In the genomic region with DNA sequence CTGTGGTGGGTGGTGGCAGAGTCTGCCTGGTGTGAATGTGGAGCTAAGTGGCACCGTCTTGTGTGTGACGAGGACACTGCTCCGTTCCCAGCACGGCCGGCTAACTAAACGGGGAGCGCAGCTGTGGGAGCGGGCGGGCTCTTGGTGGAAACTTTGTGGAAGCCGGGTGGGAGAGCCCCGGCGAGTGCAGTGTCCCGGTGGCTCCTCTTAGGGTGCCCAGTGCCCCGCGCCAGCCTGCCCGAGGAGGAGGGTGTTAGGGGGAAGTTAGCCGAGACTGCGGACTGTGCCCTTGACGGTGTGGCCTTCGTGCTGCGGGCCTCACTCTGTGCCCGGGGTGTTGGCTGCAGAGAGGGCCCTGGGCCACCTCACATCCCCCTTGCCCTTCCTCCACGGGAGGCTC, we compare ENCODE assay signal across 27 cellular contexts. TPM values are rescaled to one million over a fixed set of nuclear protein-coding genes. Genes with fewer than 3 reads are reported as not detected.
A peak's percentile ranks its signal among the peaks of the same experiment; 100 is the strongest.
DNase-seq lines count a peak whose midpoint lies in the region; ATAC-seq, FAIRE-seq and TF ChIP-seq lines count a peak whose summit lies in the region.
"Had no signal": no experiment of that assay in that cellular context is flagged by ENCODE, and none has a peak within 500 bp of the region (broad histone marks: within the 10 kb centered on the region; RNA-seq: fewer than 3 reads in every experiment).

No MANE protein-coding gene starts in this region.

- peaks cover 34 to 85% of the 10 kb centered on the region in 2 experiments for H3K36me3 ChIP-seq in HepG2 (replicated peaks in 1 of 2; ENCODE audit: control insufficient read depth in 1 of 2, insufficient read depth in 2 of 2, low read length in 2 of 2)
- peaks cover 0 to 73% (median 38%) of the 10 kb centered on the region in 4 donors for H3K36me3 ChIP-seq in right lobe of liver
- H3K36me3 ChIP-seq in trophoblast cell (ENCODE audit: control insufficient read depth in 1 of 2, insufficient read depth in 2 of 2, low read length in 2 of 2): peaks cover 81 to 87% of the 10 kb centered on the region in 2 experiments

- H3K4ac ChIP-seq in trophoblast cell (ENCODE audit: low read depth, low read length): no peak overlapping the region

- TF ChIP-seq RAD21 in HepG2 (CRISPR knock-in tag; IDR thresholded peaks at IDR 0.05): no peak

- TF ChIP-seq EP300 in HepG2 (IDR thresholded peaks at IDR 0.05; ENCODE audit: low read depth in 2 of 2, low read length in 2 of 2): no peak
- no peak for TF ChIP-seq EP300 in HepG2 (CRISPR knock-in tag; IDR thresholded peaks at IDR 0.05; ENCODE audit: borderline replicate concordance)

- no peaks in the 10 kb centered on the region for H3K4me1 Mint-ChIP-seq in activated naive CD8-positive, alpha-beta T cell treated with anti-CD3 and anti-CD28 coated beads for 36 hours
- H3K4me1 Mint-ChIP-seq: brain had no signal

- no peaks in the 10 kb centered on the region for H3K79me1 ChIP-seq in trophoblast cell (ENCODE audit: low read length)

- H4K91ac ChIP-seq in trophoblast cell (ENCODE audit: low read depth, low read length): no peak overlapping the region

- H3K9ac ChIP-seq in HepG2 (ENCODE audit: insufficient read depth, low read depth, low read length) (no peak overlapping the region), trophoblast cell (ENCODE audit: low read length) (no peak overlapping the region)

- H4K8ac ChIP-seq in trophoblast cell (ENCODE audit: low read depth, low read length): no peak overlapping the region

- no peak overlapping the region for H4K12ac ChIP-seq in trophoblast cell (ENCODE audit: low read depth, low read length)

- FAIRE-seq in HepG2 (lab: Jason Lieb, UNC): no peak
- FAIRE-seq: GM12878, RCC 7860 had no signal

- ATAC-seq in HepG2 (no peak; the same call in 2 of the 3 replicates), right lobe of liver (no peak), HG03469 (IDR thresholded peaks at IDR 0.05; ENCODE audit: unreplicated experiment) (no peak)
- ATAC-seq: gastrocnemius medialis; GM12878; naive thymus-derived CD4-positive, alpha-beta T cell; psoas muscle; T-cell had no signal

- no peak overlapping the region for H2AK5ac ChIP-seq in trophoblast cell (ENCODE audit: low read length)

- no peak overlapping the region for H2BK5ac ChIP-seq in trophoblast cell (ENCODE audit: low read depth, low read length, poor library complexity)

- no peak overlapping the region for H3K23ac ChIP-seq in trophoblast cell (ENCODE audit: low read length)

- in situ Hi-C loops in HepG2 (cut with HindIII; ENCODE audit: extremely low pct_ligation_motif_present, low pct_unique_long_range_greater_than_20kb): no loop called here

- H3K79me2 ChIP-seq in HepG2 (ENCODE audit: insufficient read depth, low read length) (no peaks in the 10 kb centered on the region), trophoblast cell (ENCODE audit: control insufficient read depth, insufficient read depth, low read length, poor library complexity) (no peaks in the 10 kb centered on the region)

- H3K9me3 ChIP-seq in HepG2 (ENCODE audit: low read length) (no peaks in the 10 kb centered on the region), right lobe of liver (no peaks in the 10 kb centered on the region), trophoblast cell (ENCODE audit: insufficient read depth, low read depth, low read length) (no peaks in the 10 kb centered on the region)
- H3K9me3 ChIP-seq: gastrocnemius medialis, lower lobe of right lung, psoas muscle, SJSA1, upper lobe of left lung had no signal

- H2AFZ ChIP-seq in HepG2 (ENCODE audit: low read length) (no peak overlapping the region), trophoblast cell (ENCODE audit: insufficient read depth, low read length, poor library complexity) (no peak overlapping the region)
- H2AFZ ChIP-seq: hepatocyte had no signal

- POLR2A ChIA-PET in HepG2 (lab: Yijun Ruan, JAX) (no interaction called here), RWPE1 (lab: Yijun Ruan, JAX; ENCODE audit: low non-redundant PET) (no interaction called here)

- TF ChIP-seq CTCF in HepG2 (CRISPR knock-in tag; IDR thresholded peaks at IDR 0.05) (no peak), right lobe of liver (IDR thresholded peaks at IDR 0.05) (no peak), RWPE1 (conservative IDR thresholded peaks at IDR 0.05; ENCODE audit: low read depth) (no peak)

- peak overlapping the region; percentile 6 for H3K18ac ChIP-seq in trophoblast cell (ENCODE audit: low read length)

- H3K27ac ChIP-seq in HepG2 (ENCODE audit: extremely low read length, insufficient read depth, low read length) (no peak overlapping the region), right lobe of liver (no peak overlapping the region), RWPE1 (peak overlapping the region; percentile 59), trophoblast cell (ENCODE audit: low read depth, low read length) (no peak overlapping the region)
- H3K27ac ChIP-seq: gastrocnemius medialis, hepatocyte, lower lobe of right lung, psoas muscle, SJSA1, upper lobe of left lung had no signal

- no peak overlapping the region for H3K14ac ChIP-seq in trophoblast cell (ENCODE audit: low read length)

- WGBS in HepG2 (ENCODE audit: low lambda C conversion rate): 98% methylated on average over 13 of the region's 23 CpGs
- no CpG with 5 or more reads among the region's 23 CpGs for WGBS in right lobe of liver (ENCODE audit: insufficient coverage, low coverage, low lambda C conversion rate, missing lambda C conversion rate)
- no CpG with 5 or more reads among the region's 23 CpGs for WGBS in trophoblast cell (ENCODE audit: extremely low coverage, insufficient coverage, insufficient read length)

- intact Hi-C loops in HepG2 (cut with micrococcal nuclease; ENCODE audit: unreplicated experiment): no loop called here
- intact Hi-C loops in right lobe of liver (cut with DNase I): no loop called here

- H2BK12ac ChIP-seq in trophoblast cell (ENCODE audit: low read length): no peak overlapping the region

- no peak overlapping the region for H2BK120ac ChIP-seq in trophoblast cell (ENCODE audit: insufficient read depth, low read length, poor library complexity)

- no peaks in the 10 kb centered on the region for H3K4me1 ChIP-seq in HepG2 (ENCODE audit: insufficient read depth, low read length)
- no peaks in the 10 kb centered on the region for H3K4me1 ChIP-seq in right lobe of liver
- peaks cover 3 to 5% of the 10 kb centered on the region in 2 experiments for H3K4me1 ChIP-seq in trophoblast cell (ENCODE audit: control insufficient read depth in 1 of 2, insufficient read depth in 2 of 2, low read length in 2 of 2)
- H3K4me1 ChIP-seq: gastrocnemius medialis, lower lobe of right lung, psoas muscle, upper lobe of left lung had no signal

- H3K27ac Mint-ChIP-seq in activated naive CD8-positive, alpha-beta T cell treated with anti-CD3 and anti-CD28 coated beads for 36 hours: peak overlapping the region; percentile 72
- H3K27ac Mint-ChIP-seq: activated CD4-positive, alpha-beta memory T cell treated with anti-CD3 and anti-CD28 coated beads, Interleukin-2, amount 10 ng/mL, durations not matched to agents 7 days and 5 days had no signal

- H3K27me3 ChIP-seq in HepG2 (ENCODE audit: control insufficient read depth in 1 of 2, insufficient read depth in 2 of 2, low read length in 2 of 2) (no peaks in the 10 kb centered on the region), right lobe of liver (no peaks in the 10 kb centered on the region), trophoblast cell (ENCODE audit: insufficient read depth, low read length) (no peaks in the 10 kb centered on the region)
- H3K27me3 ChIP-seq: gastrocnemius medialis, hepatocyte, SJSA1, upper lobe of left lung had no signal

- BruUV-seq in HepG2 (replicated peaks; lab: Mats Ljungman, UMichigan): no TSS peak

- H3K4me3 ChIP-seq in HepG2 (replicated peaks in 1 of 3; ENCODE audit: insufficient read depth in 1 of 3, low read depth in 2 of 3, low read length in 3 of 3) (no peak overlapping the region), right lobe of liver (no peak overlapping the region), trophoblast cell (ENCODE audit: low read depth, low read length) (no peak overlapping the region)
- H3K4me3 ChIP-seq: gastrocnemius medialis, GM12878, hepatocyte, lower lobe of right lung, psoas muscle, SJSA1, upper lobe of left lung had no signal

- peaks cover 14% of the 10 kb centered on the region for H3K36me3 Mint-ChIP-seq in activated naive CD8-positive, alpha-beta T cell treated with anti-CD3 and anti-CD28 coated beads for 36 hours

- H3K4me2 ChIP-seq in HepG2 (ENCODE audit: low read depth, low read length) (no peak overlapping the region), trophoblast cell (ENCODE audit: low read length) (no peak overlapping the region)
- H3K4me2 ChIP-seq: hepatocyte had no signal

- no peaks in the 10 kb centered on the region for H4K20me1 ChIP-seq in HepG2 (ENCODE audit: insufficient read depth, low read length)

- no peaks in the 10 kb centered on the region for H3K27me3 Mint-ChIP-seq in activated naive CD8-positive, alpha-beta T cell treated with anti-CD3 and anti-CD28 coated beads for 36 hours
- H3K27me3 Mint-ChIP-seq: activated CD4-positive, alpha-beta memory T cell treated with anti-CD3 and anti-CD28 coated beads, Interleukin-2, amount 10 ng/mL, durations not matched to agents 7 days and 5 days; naive thymus-derived CD4-positive, alpha-beta T cell; T-cell had no signal

- CTCF ChIA-PET in HepG2 (lab: Yijun Ruan, JAX; ENCODE audit: low intra/inter-chr PET ratio, low total read pairs) (no interaction called here), RWPE1 (lab: Yijun Ruan, JAX) (no interaction called here)

- DNase-seq in HepG2 (ENCODE audit: low spot score) (no peak), right lobe of liver (no peak), RWPE1 (ENCODE audit: low spot score) (no peak), trophoblast cell (no peak), kidney glomerular epithelial cell (lab: John Stamatoyannopoulos, UW) (no peak), SK-N-DZ (ENCODE audit: low spot score) (no peak)
- no peak for DNase-seq in activated naive CD8-positive, alpha-beta T cell treated with anti-CD3 and anti-CD28 coated beads for 36 hours
- DNase-seq: activated CD4-positive, alpha-beta memory T cell treated with anti-CD3 and anti-CD28 coated beads, Interleukin-2, amount 10 ng/mL, durations not matched to agents 7 days and 5 days; activated CD4-positive, CD25-positive, alpha-beta regulatory T cell treated with anti-CD3 and anti-CD28 coated beads, Interleukin-2, amount 50 U/mL, for 72 hours; activated gamma-delta T cell treated with Interleukin-2 at 50 U/mL for 16 hours; DMS153; gastrocnemius medialis; HCEC 1CT; lower lobe of right lung; naive thymus-derived CD4-positive, alpha-beta T cell; NCI-H2107; psoas muscle; stimulated activated CD4-positive, alpha-beta T cell treated with anti-CD3 and anti-CD28 coated beads, Interleukin-4, amount 100 ng/mL, for 24 hours; substantia nigra; T-cell; upper lobe of left lung had no signal

- no peak overlapping the region for H3K4me3 Mint-ChIP-seq in activated naive CD8-positive, alpha-beta T cell treated with anti-CD3 and anti-CD28 coated beads for 36 hours
- H3K4me3 Mint-ChIP-seq: activated CD4-positive, alpha-beta memory T cell treated with anti-CD3 and anti-CD28 coated beads, Interleukin-2, amount 10 ng/mL, durations not matched to agents 7 days and 5 days; brain; naive thymus-derived CD4-positive, alpha-beta T cell; T-cell had no signal

- H3K9me3 Mint-ChIP-seq in activated naive CD8-positive, alpha-beta T cell treated with anti-CD3 and anti-CD28 coated beads for 36 hours: no peaks in the 10 kb centered on the region
- H3K9me3 Mint-ChIP-seq: activated CD4-positive, alpha-beta memory T cell treated with anti-CD3 and anti-CD28 coated beads, Interleukin-2, amount 10 ng/mL, durations not matched to agents 7 days and 5 days; brain; naive thymus-derived CD4-positive, alpha-beta T cell; T-cell had no signal

- TF ChIP-seq POLR2A in HepG2 (IDR thresholded peaks at IDR 0.05; ENCODE audit: insufficient read depth in 1 of 2, low read depth in 2 of 2, low read length in 2 of 2) (0 out of 4 replicates have a peak, but pooled peaks of 1 of the 2 experiments have one; percentile 18), right lobe of liver (IDR thresholded peaks at IDR 0.05) (no peak)

RNA-seq across cellular contexts. Expression of gene PEX10, which starts 9.9 kb away (rescaled TPM):
- total RNA-seq in HepG2 (2016; rRNA removed; fragmentation: Illumina TruSeq; extraction: Trizol): 38.3 and 39.6 TPM in 2 replicates
- 20.2 and 25.8 TPM in 2 replicates for total RNA-seq in HepG2 (2016; cell fraction: cytosol; rRNA removed; fragmentation: Illumina TruSeq; extraction: Trizol; ENCODE audit: low read depth)
- total RNA-seq in HepG2 (2016; cell fraction: insoluble cytoplasmic fraction; rRNA removed; fragmentation: Illumina TruSeq; extraction: Trizol): 37.8 and 38.9 TPM in 2 replicates
- 53.4 and 59.7 TPM in 2 replicates for total RNA-seq in HepG2 (2016; cell fraction: membrane; rRNA removed; fragmentation: Illumina TruSeq; extraction: Trizol)
- total RNA-seq in HepG2 (2016; cell fraction: nucleus; rRNA removed; fragmentation: Illumina TruSeq; extraction: Trizol): 27.1 and 27.5 TPM in 2 replicates
- 16.1 and 21.0 TPM in 2 replicates for polyA plus RNA-seq in HepG2 (2011; rRNA removed)
- 16.3 and 20.9 TPM in 2 replicates for polyA plus RNA-seq in HepG2 (2011; cell fraction: cytosol; rRNA removed)
- polyA plus RNA-seq in HepG2 (2011; cell fraction: nucleus; rRNA removed): 49.0 and 57.5 TPM in 2 replicates
- 13.3 and 14.5 TPM in 2 replicates for polyA plus RNA-seq in HepG2 (2012)
- polyA plus RNA-seq in HepG2 (2016; cell fraction: cytosol; fragmentation: Illumina TruSeq; extraction: Trizol; ENCODE audit: low read depth): 27.1 and 37.0 TPM in 2 replicates
- polyA plus RNA-seq in HepG2 (2016; cell fraction: insoluble cytoplasmic fraction; fragmentation: Illumina TruSeq; extraction: Trizol; ENCODE audit: low read depth): 36.5 and 40.8 TPM in 2 replicates
- 47.4 and 49.9 TPM in 2 replicates for polyA plus RNA-seq in HepG2 (2016; cell fraction: membrane; fragmentation: Illumina TruSeq; extraction: Trizol; ENCODE audit: low read depth)
- 44.7 and 46.3 TPM in 2 replicates for polyA plus RNA-seq in HepG2 (2016; cell fraction: nucleus; fragmentation: Illumina TruSeq; extraction: Trizol; ENCODE audit: insufficient read depth, low read depth)
- polyA minus RNA-seq in HepG2 (2011; rRNA and poly(A)+ RNA removed; ENCODE audit: low replicate concordance): 15.3 and 46.5 TPM in 2 replicates
- polyA minus RNA-seq in HepG2 (2011; cell fraction: cytosol; rRNA and poly(A)+ RNA removed): 9.7 and 12.0 TPM in 2 replicates
- polyA minus RNA-seq in HepG2 (2011; cell fraction: nucleus; rRNA and poly(A)+ RNA removed): 18.4 and 20.1 TPM in 2 replicates
- total RNA-seq in right lobe of liver: 10 to 100 TPM in 3 of 6 experiments, 1 to 10 TPM in 3; 7.4 to 24.3 (median 10.5) TPM
- 10 to 100 TPM; 21.5 to 23.7 TPM for total RNA-seq in activated naive CD8-positive, alpha-beta T cell treated with anti-CD3 and anti-CD28 coated beads for 36 hours
- polyA plus RNA-seq in trophoblast cell (2013): 9.4 and 9.5 TPM in 2 replicates
- 22.5 and 23.5 TPM in 2 replicates for polyA plus RNA-seq in SK-N-DZ (2014; cell fraction: cytosol; rRNA removed)
- 16.4 and 21.5 TPM in 2 replicates for polyA plus RNA-seq in SK-N-DZ (2014; cell fraction: nucleus; rRNA removed)

RNA-seq across cellular contexts. Expression of gene RER1, which starts 10.8 kb away (rescaled TPM):
- total RNA-seq in HepG2 (2016; rRNA removed; fragmentation: Illumina TruSeq; extraction: Trizol) (83.9 and 128 TPM in 2 replicates), right lobe of liver (100 to 1,000 TPM in 4 of 6 experiments, 10 to 100 TPM in 2; 76.5 to 166 (median 122) TPM)
- 51.3 and 72.8 TPM in 2 replicates for total RNA-seq in HepG2 (2016; cell fraction: cytosol; rRNA removed; fragmentation: Illumina TruSeq; extraction: Trizol; ENCODE audit: low read depth)
- 89.5 and 137 TPM in 2 replicates for total RNA-seq in HepG2 (2016; cell fraction: insoluble cytoplasmic fraction; rRNA removed; fragmentation: Illumina TruSeq; extraction: Trizol)
- 77.4 and 86.1 TPM in 2 replicates for total RNA-seq in HepG2 (2016; cell fraction: membrane; rRNA removed; fragmentation: Illumina TruSeq; extraction: Trizol)
- 76.0 and 95.5 TPM in 2 replicates for total RNA-seq in HepG2 (2016; cell fraction: nucleus; rRNA removed; fragmentation: Illumina TruSeq; extraction: Trizol)
- polyA plus RNA-seq in HepG2 (2011; rRNA removed): 135 and 164 TPM in 2 replicates
- 82.7 and 131 TPM in 2 replicates for polyA plus RNA-seq in HepG2 (2011; cell fraction: cytosol; rRNA removed)
- 155 and 197 TPM in 2 replicates for polyA plus RNA-seq in HepG2 (2011; cell fraction: nucleus; rRNA removed)
- 64.5 and 73.8 TPM in 2 replicates for polyA plus RNA-seq in HepG2 (2012)
- polyA plus RNA-seq in HepG2 (2016; cell fraction: cytosol; fragmentation: Illumina TruSeq; extraction: Trizol; ENCODE audit: low read depth): 84.3 and 98.6 TPM in 2 replicates
- polyA plus RNA-seq in HepG2 (2016; cell fraction: insoluble cytoplasmic fraction; fragmentation: Illumina TruSeq; extraction: Trizol; ENCODE audit: low read depth): 87.8 and 97.0 TPM in 2 replicates
- polyA plus RNA-seq in HepG2 (2016; cell fraction: membrane; fragmentation: Illumina TruSeq; extraction: Trizol; ENCODE audit: low read depth): 69.1 and 85.3 TPM in 2 replicates
- 191 and 194 TPM in 2 replicates for polyA plus RNA-seq in HepG2 (2016; cell fraction: nucleus; fragmentation: Illumina TruSeq; extraction: Trizol; ENCODE audit: insufficient read depth, low read depth)
- 95.9 and 234 TPM in 2 replicates for polyA minus RNA-seq in HepG2 (2011; rRNA and poly(A)+ RNA removed; ENCODE audit: low replicate concordance)
- 32.9 and 45.5 TPM in 2 replicates for polyA minus RNA-seq in HepG2 (2011; cell fraction: cytosol; rRNA and poly(A)+ RNA removed)
- polyA minus RNA-seq in HepG2 (2011; cell fraction: nucleus; rRNA and poly(A)+ RNA removed): 23.3 and 29.3 TPM in 2 replicates
- 100 to 1,000 TPM; 161 to 176 TPM for total RNA-seq in activated naive CD8-positive, alpha-beta T cell treated with anti-CD3 and anti-CD28 coated beads for 36 hours
- polyA plus RNA-seq in trophoblast cell (2013): 186 and 190 TPM in 2 replicates
- polyA plus RNA-seq in SK-N-DZ (2014; cell fraction: cytosol; rRNA removed): 43.2 and 57.3 TPM in 2 replicates
- polyA plus RNA-seq in SK-N-DZ (2014; cell fraction: nucleus; rRNA removed): 55.7 and 86.5 TPM in 2 replicates

RNA-seq across cellular contexts. Expression of gene MORN1, which starts 11.1 kb away (rescaled TPM):
- total RNA-seq in HepG2 (2016; rRNA removed; fragmentation: Illumina TruSeq; extraction: Trizol): 3.9 and 6.5 TPM in 2 replicates
- total RNA-seq in HepG2 (2016; cell fraction: cytosol; rRNA removed; fragmentation: Illumina TruSeq; extraction: Trizol; ENCODE audit: low read depth): 1.5 and 2.2 TPM in 2 replicates
- total RNA-seq in HepG2 (2016; cell fraction: insoluble cytoplasmic fraction; rRNA removed; fragmentation: Illumina TruSeq; extraction: Trizol): 3.5 and 5.4 TPM in 2 replicates
- 1.7 and 1.8 TPM in 2 replicates for total RNA-seq in HepG2 (2016; cell fraction: membrane; rRNA removed; fragmentation: Illumina TruSeq; extraction: Trizol)
- 6.4 and 6.8 TPM in 2 replicates for total RNA-seq in HepG2 (2016; cell fraction: nucleus; rRNA removed; fragmentation: Illumina TruSeq; extraction: Trizol)
- 2.6 and 3.1 TPM in 2 replicates for polyA plus RNA-seq in HepG2 (2011; rRNA removed)
- polyA plus RNA-seq in HepG2 (2011; cell fraction: cytosol; rRNA removed): 2.5 and 3.1 TPM in 2 replicates
- 7.8 and 8.8 TPM in 2 replicates for polyA plus RNA-seq in HepG2 (2011; cell fraction: nucleus; rRNA removed)
- polyA plus RNA-seq in HepG2 (2012): 1.3 and 1.7 TPM in 2 replicates
- polyA plus RNA-seq in HepG2 (2016; cell fraction: cytosol; fragmentation: Illumina TruSeq; extraction: Trizol; ENCODE audit: low read depth): 0.84 and 1.9 TPM in 2 replicates
- polyA plus RNA-seq in HepG2 (2016; cell fraction: insoluble cytoplasmic fraction; fragmentation: Illumina TruSeq; extraction: Trizol; ENCODE audit: low read depth): 2.3 and 3.3 TPM in 2 replicates
- polyA plus RNA-seq in HepG2 (2016; cell fraction: membrane; fragmentation: Illumina TruSeq; extraction: Trizol; ENCODE audit: low read depth): 0.73 and 1.3 TPM in 2 replicates
- 8.2 and 9.2 TPM in 2 replicates for polyA plus RNA-seq in HepG2 (2016; cell fraction: nucleus; fragmentation: Illumina TruSeq; extraction: Trizol; ENCODE audit: insufficient read depth, low read depth)
- polyA minus RNA-seq in HepG2 (2011; rRNA and poly(A)+ RNA removed; ENCODE audit: low replicate concordance): 6.7 and 28.4 TPM in 2 replicates
- polyA minus RNA-seq in HepG2 (2011; cell fraction: cytosol; rRNA and poly(A)+ RNA removed): 1.3 and 3.0 TPM in 2 replicates
- 7.5 and 8.9 TPM in 2 replicates for polyA minus RNA-seq in HepG2 (2011; cell fraction: nucleus; rRNA and poly(A)+ RNA removed)
- 1 to 10 TPM; 3.1 to 7.1 (median 4.5) TPM for total RNA-seq in right lobe of liver
- total RNA-seq in activated naive CD8-positive, alpha-beta T cell treated with anti-CD3 and anti-CD28 coated beads for 36 hours: 1 to 10 TPM; 6.8 to 7.8 TPM
- polyA plus RNA-seq in trophoblast cell (2013): 3.2 and 3.5 TPM in 2 replicates
- 5.8 and 10.3 TPM in 2 replicates for polyA plus RNA-seq in SK-N-DZ (2014; cell fraction: cytosol; rRNA removed)
- 8.9 and 12.9 TPM in 2 replicates for polyA plus RNA-seq in SK-N-DZ (2014; cell fraction: nucleus; rRNA removed)
